Comparison of ENCODE assay signal across 8 cellular contexts in the genomic region with DNA sequence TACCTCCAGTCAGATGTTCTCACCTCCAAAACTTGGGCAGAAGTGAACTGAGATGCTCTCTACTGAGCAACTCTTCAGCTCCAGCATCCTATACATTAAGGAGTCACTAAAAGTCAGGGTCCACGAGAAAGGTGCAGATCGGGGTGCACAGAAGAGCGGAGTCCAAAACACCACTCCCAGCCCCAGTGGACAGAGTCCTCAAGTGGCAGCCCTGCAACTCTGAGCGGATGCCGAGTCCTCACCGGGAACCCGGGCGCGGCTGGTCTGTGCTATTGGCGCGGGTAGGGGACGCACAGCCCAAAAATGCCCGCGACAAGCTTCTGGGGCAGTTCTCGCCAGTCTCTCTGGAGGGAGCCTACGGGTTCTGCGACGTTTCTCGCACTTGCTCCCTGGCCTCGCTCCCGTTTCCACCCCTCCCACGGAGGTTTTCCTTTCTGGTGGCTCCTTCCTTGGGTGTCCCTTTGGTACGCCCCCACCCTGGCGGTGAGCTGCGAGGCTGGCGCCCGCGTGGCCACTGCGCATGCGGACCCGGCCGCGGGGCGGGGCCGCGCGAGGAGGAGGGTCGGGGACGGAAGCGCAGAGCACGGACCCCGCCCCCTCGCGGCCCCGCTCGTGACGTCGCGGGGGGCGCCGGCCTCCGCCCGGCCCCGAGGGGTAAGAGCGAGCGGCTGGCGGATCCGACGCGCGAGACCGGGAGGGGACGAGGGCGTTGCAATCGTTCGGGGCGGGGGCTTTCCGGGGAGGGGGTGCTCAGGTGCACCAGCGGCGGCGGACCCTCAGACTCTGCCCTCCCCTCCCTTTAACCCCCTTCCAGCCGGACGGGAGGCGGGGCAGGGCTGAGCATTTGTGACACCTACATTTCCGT. TPM values are rescaled to one million over a fixed set of nuclear protein-coding genes. Genes with fewer than 3 reads are reported as not detected.
DNase-seq lines count a peak whose midpoint lies in the region; ATAC-seq and TF ChIP-seq lines count a peak whose summit lies in the region.

A gene with protein sequence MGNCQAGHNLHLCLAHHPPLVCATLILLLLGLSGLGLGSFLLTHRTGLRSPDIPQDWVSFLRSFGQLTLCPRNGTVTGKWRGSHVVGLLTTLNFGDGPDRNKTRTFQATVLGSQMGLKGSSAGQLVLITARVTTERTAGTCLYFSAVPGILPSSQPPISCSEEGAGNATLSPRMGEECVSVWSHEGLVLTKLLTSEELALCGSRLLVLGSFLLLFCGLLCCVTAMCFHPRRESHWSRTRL (plus strand): TSS at position 601 of the 865 bp plus-strand sequence. CDS start 1,065 bp downstream, outside the sequence.

- H3K4me3 Mint-ChIP-seq in chondrocyte (ENCODE audit: unreplicated experiment), result peak within 1 kb of the TSS; percentile 84

- H3K27me3 Mint-ChIP-seq in chondrocyte (ENCODE audit: low read depth), result no peaks in the 10 kb centered on the region

- H3K36me3 Mint-ChIP-seq in chondrocyte (ENCODE audit: low read depth), result no peaks in the 10 kb centered on the region

- peak; percentile 75 for TF ChIP-seq CTCF in chondrocyte (IDR thresholded peaks at IDR 0.05)

- peak; percentile 99 for DNase-seq in AG08396 (ENCODE audit: low spot score)
- DNase-seq in NCI-H510A treated with DMSO at 0.1 percent for 48 hours (lab: John Stamatoyannopoulos, UW), result peak; percentile 92
- peak; percentile 85 to 90 for DNase-seq in activated CD4-positive, alpha-beta T cell treated with anti-CD3 and anti-CD28 coated beads for 24 hours (ENCODE audit: low read depth in 2 of 2)
- DNase-seq in chondrocyte (ENCODE audit: low spot score), result no peak
- DNase-seq in kidney tubule cell (ENCODE audit: low spot score), result peak; percentile 93
- DNase-seq in stimulated activated CD4-positive, alpha-beta T cell treated with anti-CD3 and anti-CD28 coated beads, Interleukin-1b, Interleukin-23, amount 100 ng/mL, for 24 hours (ENCODE audit: low read depth in 4 of 4, low spot score in 1 of 4), result peak; percentile 79 to 91 (median 88)

- peaks cover 23% of the 10 kb centered on the region for H3K4me1 Mint-ChIP-seq in chondrocyte (ENCODE audit: low read depth)

- ATAC-seq in GM19023 (IDR thresholded peaks at IDR 0.05; ENCODE audit: unreplicated experiment) (peak; percentile 90), HG03280 (IDR thresholded peaks at IDR 0.05; ENCODE audit: unreplicated experiment) (peak; percentile 84)

- H3K27ac Mint-ChIP-seq in chondrocyte (ENCODE audit: unreplicated experiment), result peak within 1 kb of the TSS; percentile 94

- H3K9me3 Mint-ChIP-seq in chondrocyte (ENCODE audit: low read depth), result no peaks in the 10 kb centered on the region

RNA-seq across cellular contexts. Expression of the gene that starts here (rescaled TPM):
- total RNA-seq in chondrocyte, result 111 to 122 TPM (median 120 TPM) in 3 replicates
